In the genomic region with DNA sequence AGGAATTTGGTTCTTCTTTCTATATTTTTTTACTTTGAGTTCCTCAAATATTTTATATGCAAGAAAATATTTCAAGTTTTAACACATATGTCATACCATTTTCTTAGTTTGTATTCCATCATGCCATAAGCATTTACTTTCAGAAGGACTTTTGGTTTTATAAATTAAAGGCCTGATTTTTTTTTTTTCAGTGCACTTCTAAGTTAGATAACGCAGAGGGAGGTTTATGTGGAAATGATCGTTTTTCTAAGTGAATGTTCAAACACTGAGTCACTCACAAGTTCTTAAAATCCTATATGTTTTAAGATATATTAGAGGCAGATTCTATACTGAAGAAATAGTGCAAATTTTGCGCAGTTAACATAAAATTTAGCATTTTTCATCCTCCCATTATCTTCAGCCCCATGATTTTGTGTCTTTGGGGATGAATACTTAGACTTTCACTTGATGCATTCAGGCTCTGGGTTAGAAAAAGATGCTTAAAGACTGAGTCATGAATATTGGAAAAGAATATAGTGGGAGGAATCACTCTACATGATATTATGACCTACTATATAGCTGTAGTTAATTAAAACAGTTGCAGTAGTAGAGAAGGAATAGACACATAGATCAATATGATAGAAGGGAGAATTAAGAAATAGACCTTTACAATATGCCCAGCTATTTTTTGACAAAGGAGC, we compare ENCODE assay signal across 20 cellular contexts. TPM values are rescaled to one million over a fixed set of nuclear protein-coding genes. Genes with fewer than 3 reads are reported as not detected.
"Had no signal": no experiment of that assay in that cellular context is flagged by ENCODE, and none has a peak within 500 bp of the region (broad histone marks: within the 10 kb centered on the region; RNA-seq: fewer than 3 reads in every experiment).

No MANE protein-coding gene starts in this region.

- H3K36me3 ChIP-seq: ascending aorta, esophagus squamous epithelium, left ventricle myocardium inferior, thyroid gland had no signal

- H3K9me3 ChIP-seq: ascending aorta, esophagus squamous epithelium, left ventricle myocardium inferior, thyroid gland had no signal

- H3K9ac ChIP-seq: parathyroid adenoma had no signal

- H3K4me1 Mint-ChIP-seq: activated CD4-positive, alpha-beta T cell treated with anti-CD3 and anti-CD28 coated beads for 36 hours; activated naive CD8-positive, alpha-beta T cell treated with anti-CD3 and anti-CD28 coated beads, Interleukin-2, amount 10 ng/mL, durations not matched to agents 7 days and 5 days; memory B cell; naive thymus-derived CD8-positive, alpha-beta T cell; stimulated activated effector memory CD8-positive, alpha-beta T cell treated with anti-CD3 and anti-CD28 coated beads, Interleukin-12 subunit alpha, Interleukin-12 subunit beta, amount 100 ng/mL, for 72 hours had no signal

- FAIRE-seq: endothelial cell of umbilical vein, keratinocyte, urothelium cell line had no signal

- H3K4me3 ChIP-seq: ascending aorta, esophagus squamous epithelium, left ventricle myocardium inferior, thyroid gland had no signal

- H3K27me3 Mint-ChIP-seq: activated CD4-positive, alpha-beta T cell treated with anti-CD3 and anti-CD28 coated beads for 36 hours; activated CD8-positive, alpha-beta T cell treated with anti-CD3 and anti-CD28 coated beads for 36 hours; activated naive CD8-positive, alpha-beta T cell treated with anti-CD3 and anti-CD28 coated beads, Interleukin-2, amount 10 ng/mL, durations not matched to agents 7 days and 5 days; memory B cell; naive thymus-derived CD8-positive, alpha-beta T cell; T-helper 17 cell had no signal

- H2AFZ ChIP-seq: parathyroid adenoma had no signal

- H3K27ac ChIP-seq: ascending aorta, esophagus squamous epithelium, left ventricle myocardium inferior, parathyroid adenoma, thyroid gland had no signal

- H3K79me2 ChIP-seq: parathyroid adenoma had no signal

- ATAC-seq: activated CD4-positive, alpha-beta T cell treated with anti-CD3 and anti-CD28 coated beads for 36 hours; activated CD8-positive, alpha-beta T cell treated with anti-CD3 and anti-CD28 coated beads for 36 hours; activated T-cell treated with anti-CD3 and anti-CD28 coated beads, Interleukin-2, amount 50 U/mL, for 72 hours; naive thymus-derived CD8-positive, alpha-beta T cell; stimulated activated effector memory CD8-positive, alpha-beta T cell treated with anti-CD3 and anti-CD28 coated beads, Interleukin-12 subunit alpha, Interleukin-12 subunit beta, amount 100 ng/mL, for 72 hours; T-helper 17 cell had no signal

- H3K9me3 Mint-ChIP-seq: activated CD8-positive, alpha-beta T cell treated with anti-CD3 and anti-CD28 coated beads for 36 hours; activated naive CD8-positive, alpha-beta T cell treated with anti-CD3 and anti-CD28 coated beads, Interleukin-2, amount 10 ng/mL, durations not matched to agents 7 days and 5 days; activated T-cell treated with anti-CD3 and anti-CD28 coated beads, Interleukin-2, amount 50 U/mL, for 72 hours; memory B cell; naive thymus-derived CD8-positive, alpha-beta T cell; stimulated activated effector memory CD8-positive, alpha-beta T cell treated with anti-CD3 and anti-CD28 coated beads, Interleukin-12 subunit alpha, Interleukin-12 subunit beta, amount 100 ng/mL, for 72 hours had no signal

- H3K4me3 Mint-ChIP-seq: activated CD4-positive, alpha-beta T cell treated with anti-CD3 and anti-CD28 coated beads for 36 hours; activated CD8-positive, alpha-beta T cell treated with anti-CD3 and anti-CD28 coated beads for 36 hours; activated naive CD8-positive, alpha-beta T cell treated with anti-CD3 and anti-CD28 coated beads, Interleukin-2, amount 10 ng/mL, durations not matched to agents 7 days and 5 days; activated T-cell treated with anti-CD3 and anti-CD28 coated beads, Interleukin-2, amount 50 U/mL, for 72 hours; memory B cell; naive thymus-derived CD8-positive, alpha-beta T cell; stimulated activated effector memory CD8-positive, alpha-beta T cell treated with anti-CD3 and anti-CD28 coated beads, Interleukin-12 subunit alpha, Interleukin-12 subunit beta, amount 100 ng/mL, for 72 hours; T-helper 17 cell had no signal

- H3K27me3 ChIP-seq: ascending aorta, esophagus squamous epithelium, thyroid gland had no signal

- H3K27ac Mint-ChIP-seq: activated CD4-positive, alpha-beta T cell treated with anti-CD3 and anti-CD28 coated beads for 36 hours; activated CD8-positive, alpha-beta T cell treated with anti-CD3 and anti-CD28 coated beads for 36 hours; activated naive CD8-positive, alpha-beta T cell treated with anti-CD3 and anti-CD28 coated beads, Interleukin-2, amount 10 ng/mL, durations not matched to agents 7 days and 5 days; memory B cell; naive thymus-derived CD8-positive, alpha-beta T cell; stimulated activated effector memory CD8-positive, alpha-beta T cell treated with anti-CD3 and anti-CD28 coated beads, Interleukin-12 subunit alpha, Interleukin-12 subunit beta, amount 100 ng/mL, for 72 hours; T-helper 17 cell had no signal

- H3K36me3 Mint-ChIP-seq: activated naive CD8-positive, alpha-beta T cell treated with anti-CD3 and anti-CD28 coated beads, Interleukin-2, amount 10 ng/mL, durations not matched to agents 7 days and 5 days; memory B cell; naive thymus-derived CD8-positive, alpha-beta T cell; stimulated activated effector memory CD8-positive, alpha-beta T cell treated with anti-CD3 and anti-CD28 coated beads, Interleukin-12 subunit alpha, Interleukin-12 subunit beta, amount 100 ng/mL, for 72 hours had no signal

- DNase-seq: activated CD4-positive, alpha-beta T cell treated with anti-CD3 and anti-CD28 coated beads for 36 hours; activated CD8-positive, alpha-beta memory T cell treated with anti-CD3 and anti-CD28 coated beads, Interleukin-2, amount 50 U/mL, for 48 hours; activated CD8-positive, alpha-beta T cell treated with anti-CD3 and anti-CD28 coated beads for 36 hours; activated naive CD8-positive, alpha-beta T cell treated with anti-CD3 and anti-CD28 coated beads, Interleukin-2, amount 10 ng/mL, durations not matched to agents 7 days and 5 days; activated T-cell treated with anti-CD3 and anti-CD28 coated beads, Interleukin-2, amount 50 U/mL, for 72 hours; caudate nucleus; effector CD8-positive, alpha-beta T cell; esophagus squamous epithelium; left ventricle myocardium inferior; naive thymus-derived CD8-positive, alpha-beta T cell; retina; T-helper 17 cell; thyroid gland had no signal

- H3K4me1 ChIP-seq: ascending aorta, esophagus squamous epithelium, left ventricle myocardium inferior, parathyroid adenoma, thyroid gland had no signal

RNA-seq across cellular contexts. Expression of gene COL4A5, which starts 54.9 kb away (rescaled TPM):
- total RNA-seq: activated CD4-positive, alpha-beta T cell treated with anti-CD3 and anti-CD28 coated beads for 36 hours; activated CD8-positive, alpha-beta T cell treated with anti-CD3 and anti-CD28 coated beads for 36 hours; activated naive CD8-positive, alpha-beta T cell treated with anti-CD3 and anti-CD28 coated beads, Interleukin-2, amount 10 ng/mL, durations not matched to agents 7 days and 5 days; naive thymus-derived CD8-positive, alpha-beta T cell; T-helper 17 cell had no signal
- polyA plus RNA-seq: naive thymus-derived CD8-positive, alpha-beta T cell had no signal

RNA-seq across cellular contexts. Expression of gene COL4A6, which starts 56.3 kb away (rescaled TPM):
- total RNA-seq: activated CD4-positive, alpha-beta T cell treated with anti-CD3 and anti-CD28 coated beads for 36 hours; activated CD8-positive, alpha-beta T cell treated with anti-CD3 and anti-CD28 coated beads for 36 hours; activated naive CD8-positive, alpha-beta T cell treated with anti-CD3 and anti-CD28 coated beads, Interleukin-2, amount 10 ng/mL, durations not matched to agents 7 days and 5 days; activated T-cell treated with anti-CD3 and anti-CD28 coated beads, Interleukin-2, amount 50 U/mL, for 72 hours; naive thymus-derived CD8-positive, alpha-beta T cell; T-helper 17 cell had no signal
- polyA plus RNA-seq: naive thymus-derived CD8-positive, alpha-beta T cell had no signal
